In the genomic region with DNA sequence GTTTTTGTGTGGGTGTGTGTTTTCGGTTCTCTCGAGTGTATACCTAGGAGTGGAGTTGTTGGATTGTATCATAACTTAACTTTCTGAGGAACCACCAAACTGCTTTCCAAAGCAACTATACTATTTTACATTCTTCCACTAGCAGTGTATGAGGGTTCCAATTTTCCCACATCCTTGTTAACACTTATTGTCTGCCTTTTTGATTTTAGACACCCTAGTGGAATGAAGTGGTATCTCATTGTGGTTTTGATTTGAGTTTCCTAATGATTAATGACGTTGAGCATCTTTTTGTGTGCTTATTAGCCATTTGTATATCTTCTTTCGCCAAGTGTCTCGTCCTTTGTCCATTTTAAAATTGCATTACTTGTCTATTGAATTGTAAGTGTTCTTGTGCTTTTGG, we compare ENCODE assay signal across 23 cellular contexts.
"Had no signal": no experiment of that assay in that cellular context is flagged by ENCODE, and none has a peak within 500 bp of the region (broad histone marks: within the 10 kb centered on the region; RNA-seq: fewer than 3 reads in every experiment).

No MANE protein-coding gene starts in this region.

- H3K36me3 ChIP-seq: gastrocnemius medialis, lower lobe of right lung, vagina had no signal

- H3K9me3 ChIP-seq: gastrocnemius medialis, lower lobe of right lung, testis, vagina had no signal

- H3K4me3 ChIP-seq: gastrocnemius medialis, lower lobe of right lung, testis, vagina had no signal

- H3K36me3 Mint-ChIP-seq: activated naive CD8-positive, alpha-beta T cell treated with anti-CD3 and anti-CD28 coated beads, Interleukin-2, amount 10 ng/mL, durations not matched to agents 7 days and 5 days had no signal

- H3K9me3 Mint-ChIP-seq: activated CD4-positive, alpha-beta memory T cell treated with anti-CD3 and anti-CD28 coated beads, Interleukin-2, amount 10 ng/mL, durations not matched to agents 7 days and 5 days; activated CD4-positive, alpha-beta T cell treated with anti-CD3 and anti-CD28 coated beads, Interleukin-2, amount 10 ng/mL, durations not matched to agents 24 days and 14 days; activated naive CD4-positive, alpha-beta T cell treated with anti-CD3 and anti-CD28 coated beads for 36 hours; activated naive CD8-positive, alpha-beta T cell treated with anti-CD3 and anti-CD28 coated beads, Interleukin-2, amount 10 ng/mL, durations not matched to agents 7 days and 5 days; activated T-cell treated with anti-CD3 and anti-CD28 coated beads, Interleukin-2, amount 50 U/mL, for 72 hours; naive B cell had no signal

- ATAC-seq: activated CD4-positive, CD25-positive, alpha-beta regulatory T cell treated with anti-CD3 and anti-CD28 coated beads, Interleukin-2, amount 50 U/mL, for 24 hours; activated T-cell treated with anti-CD3 and anti-CD28 coated beads, Interleukin-2, amount 50 U/mL, for 72 hours; gastrocnemius medialis; lower lobe of right lung had no signal

- H3K27ac ChIP-seq: gastrocnemius medialis, lower lobe of right lung, testis, vagina, VCaP had no signal

- H3K4me1 ChIP-seq: gastrocnemius medialis, lower lobe of right lung, testis, vagina had no signal

- H3K27me3 Mint-ChIP-seq: activated CD4-positive, alpha-beta memory T cell treated with anti-CD3 and anti-CD28 coated beads, Interleukin-2, amount 10 ng/mL, durations not matched to agents 7 days and 5 days; activated naive CD8-positive, alpha-beta T cell treated with anti-CD3 and anti-CD28 coated beads, Interleukin-2, amount 10 ng/mL, durations not matched to agents 7 days and 5 days; naive B cell; progenitor cell of endocrine pancreas had no signal

- H3K27me3 ChIP-seq: testis, vagina had no signal

- DNase-seq: activated CD4-positive, alpha-beta memory T cell treated with anti-CD3 and anti-CD28 coated beads, Interleukin-2, amount 10 ng/mL, durations not matched to agents 7 days and 5 days; activated CD4-positive, alpha-beta T cell treated with anti-CD3 and anti-CD28 coated beads, Interleukin-2, amount 10 ng/mL, durations not matched to agents 24 days and 14 days; activated effector memory CD4-positive, alpha-beta T cell treated with Interleukin-2 at 50 U/mL for 16 hours; activated naive CD4-positive, alpha-beta T cell treated with anti-CD3 and anti-CD28 coated beads for 36 hours; activated naive CD8-positive, alpha-beta T cell treated with anti-CD3 and anti-CD28 coated beads, Interleukin-2, amount 10 ng/mL, durations not matched to agents 7 days and 5 days; activated T-cell treated with anti-CD3 and anti-CD28 coated beads, Interleukin-2, amount 50 U/mL, for 72 hours; amniotic stem cell; cerebellar nuclear complex; erythroblast; gastrocnemius medialis; head of caudate nucleus; lower lobe of right lung; mesendoderm; naive B cell; retina; stimulated activated CD4-positive, alpha-beta T cell treated with anti-CD3 and anti-CD28 coated beads, Interleukin-4, amount 100 ng/mL, for 1 hour; stimulated activated naive CD4-positive, alpha-beta T cell; testis; trophoblast cell had no signal

- H3K4me3 Mint-ChIP-seq: activated CD4-positive, alpha-beta memory T cell treated with anti-CD3 and anti-CD28 coated beads, Interleukin-2, amount 10 ng/mL, durations not matched to agents 7 days and 5 days; activated CD4-positive, alpha-beta T cell treated with anti-CD3 and anti-CD28 coated beads, Interleukin-2, amount 10 ng/mL, durations not matched to agents 24 days and 14 days; activated naive CD4-positive, alpha-beta T cell treated with anti-CD3 and anti-CD28 coated beads for 36 hours; activated naive CD8-positive, alpha-beta T cell treated with anti-CD3 and anti-CD28 coated beads, Interleukin-2, amount 10 ng/mL, durations not matched to agents 7 days and 5 days; activated T-cell treated with anti-CD3 and anti-CD28 coated beads, Interleukin-2, amount 50 U/mL, for 72 hours; naive B cell had no signal

- H3K27ac Mint-ChIP-seq: activated CD4-positive, alpha-beta memory T cell treated with anti-CD3 and anti-CD28 coated beads, Interleukin-2, amount 10 ng/mL, durations not matched to agents 7 days and 5 days; activated CD4-positive, alpha-beta T cell treated with anti-CD3 and anti-CD28 coated beads, Interleukin-2, amount 10 ng/mL, durations not matched to agents 24 days and 14 days; activated naive CD4-positive, alpha-beta T cell treated with anti-CD3 and anti-CD28 coated beads for 36 hours; activated naive CD8-positive, alpha-beta T cell treated with anti-CD3 and anti-CD28 coated beads, Interleukin-2, amount 10 ng/mL, durations not matched to agents 7 days and 5 days; activated T-cell treated with anti-CD3 and anti-CD28 coated beads, Interleukin-2, amount 50 U/mL, for 72 hours; naive B cell; progenitor cell of endocrine pancreas had no signal

- H3K4me1 Mint-ChIP-seq: activated CD4-positive, alpha-beta memory T cell treated with anti-CD3 and anti-CD28 coated beads, Interleukin-2, amount 10 ng/mL, durations not matched to agents 7 days and 5 days; activated CD4-positive, alpha-beta T cell treated with anti-CD3 and anti-CD28 coated beads, Interleukin-2, amount 10 ng/mL, durations not matched to agents 24 days and 14 days; activated naive CD8-positive, alpha-beta T cell treated with anti-CD3 and anti-CD28 coated beads, Interleukin-2, amount 10 ng/mL, durations not matched to agents 7 days and 5 days had no signal
